27 cellular contexts compared by ENCODE assay signal in genomic region chr16:64539811-64540210, GRCh38.
"Had no signal": no experiment of that assay in that cellular context is flagged by ENCODE, and none has a peak within 500 bp of the region (broad histone marks: within the 10 kb centered on the region; RNA-seq: fewer than 3 reads in every experiment).

No MANE protein-coding gene starts in this region.

- ATAC-seq: naive thymus-derived CD4-positive, alpha-beta T cell; natural killer cell; pancreas; psoas muscle; right cardiac atrium; stimulated activated memory B cell treated with anti-CD40 and anti-IgM and Interleukin-4, amounts not matched to agents 10 μg/mL and 1 μg/mL and 100 μg/mL, for 72 hours; stimulated activated naive CD8-positive, alpha-beta T cell treated with anti-CD3 and anti-CD28 coated beads, Interleukin-15, amount 100 ng/mL, for 72 hours; stimulated activated naive CD8-positive, alpha-beta T cell treated with anti-CD3 and anti-CD28 coated beads, Interleukin-15, Interleukin-2, amounts not matched to agents 100 U/mL and 50 U/mL, for 24 hours had no signal

- H3K4me3 ChIP-seq: neural progenitor cell, pancreas, psoas muscle, right lobe of liver, sigmoid colon, spleen, thoracic aorta, thyroid gland, tibial nerve, upper lobe of left lung, vagina had no signal

- H3K9me3 ChIP-seq: pancreas, psoas muscle, right lobe of liver, sigmoid colon, thoracic aorta, thyroid gland, tibial nerve, upper lobe of left lung, vagina had no signal

- H3K27ac ChIP-seq: neural progenitor cell, pancreas, psoas muscle, right lobe of liver, sigmoid colon, spleen, thoracic aorta, thyroid gland, tibial nerve, upper lobe of left lung, vagina had no signal

- H3K4me1 ChIP-seq: pancreas, psoas muscle, sigmoid colon, spleen, thyroid gland, tibial nerve, upper lobe of left lung, vagina had no signal

- DNase-seq: naive thymus-derived CD4-positive, alpha-beta T cell; natural killer cell; occipital lobe; pancreas; psoas muscle; right cardiac atrium; right lobe of liver; sigmoid colon; small intestine; spleen; stimulated activated CD4-positive, alpha-beta T cell treated with anti-CD3 and anti-CD28 coated beads, Interleukin-12 subunit alpha, Interleukin-12 subunit beta, amount 100 ng/mL, for 4 hours; stimulated activated CD4-positive, alpha-beta T cell treated with anti-CD3 and anti-CD28 coated beads, Interleukin-1b, Interleukin-23, amount 100 ng/mL, for 48 hours; stimulated activated CD4-positive, alpha-beta T cell treated with anti-CD3 and anti-CD28 coated beads, Interleukin-4, amount 100 ng/mL, for 1 hour; stimulated activated CD4-positive, alpha-beta T cell treated with anti-CD3 and anti-CD28 coated beads, Interleukin-4, amount 100 ng/mL, for 4 hours; stimulated activated CD8-positive, alpha-beta memory T cell treated with anti-CD3 and anti-CD28 coated beads, Interleukin-4, amount 100 ng/mL, for 48 hours; stimulated activated naive CD4-positive, alpha-beta T cell; stimulated activated naive CD8-positive, alpha-beta T cell treated with anti-CD3 and anti-CD28 coated beads, Interleukin-15, amount 100 ng/mL, for 72 hours; stimulated activated naive CD8-positive, alpha-beta T cell treated with anti-CD3 and anti-CD28 coated beads, Interleukin-15, Interleukin-2, amounts not matched to agents 100 U/mL and 50 U/mL, for 24 hours; substantia nigra; thyroid gland; trophoblast cell; upper lobe of left lung had no signal

- H3K36me3 ChIP-seq: neural progenitor cell, pancreas, right lobe of liver, sigmoid colon, spleen, thoracic aorta, thyroid gland, tibial nerve, upper lobe of left lung, vagina had no signal

- H3K27me3 ChIP-seq: neural progenitor cell, pancreas, right lobe of liver, sigmoid colon, spleen, thyroid gland, tibial nerve, upper lobe of left lung, vagina had no signal
